21 cellular contexts compared by ENCODE assay signal in the genomic region with DNA sequence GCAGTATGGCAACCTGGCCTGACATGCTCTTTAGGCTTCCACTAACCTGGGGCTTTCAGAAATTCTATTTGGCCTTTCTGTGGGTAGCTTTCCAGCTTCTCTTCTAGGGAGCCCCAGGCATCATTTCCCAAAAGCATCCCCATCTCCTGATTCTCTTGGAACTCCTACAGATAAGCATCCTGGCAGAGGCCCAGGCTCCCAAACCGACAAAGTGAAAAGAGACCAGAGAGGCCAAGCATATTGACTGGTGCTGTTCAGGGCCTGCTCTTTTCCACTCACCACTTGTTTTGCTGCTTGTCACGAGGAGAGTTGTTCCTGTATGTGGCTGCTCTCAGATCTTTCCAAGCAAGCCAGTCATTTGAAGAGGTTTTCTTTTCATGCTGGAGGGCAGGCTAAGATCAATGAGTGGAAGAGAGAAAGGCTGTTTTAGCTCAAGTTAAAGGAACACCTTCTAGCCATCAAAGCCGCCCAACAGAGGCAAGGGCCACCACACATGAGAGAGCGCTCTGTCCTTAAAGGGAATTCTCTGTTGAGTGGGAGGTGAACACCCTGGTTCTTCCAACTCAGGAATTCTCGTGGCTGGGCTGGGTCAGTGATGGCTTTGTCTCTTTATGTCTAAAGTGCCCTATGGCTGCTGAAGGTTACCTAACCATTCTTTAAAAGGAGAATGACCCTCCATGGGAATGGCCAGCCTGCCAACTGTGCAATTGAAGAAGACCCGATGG. TPM values are rescaled to one million over a fixed set of nuclear protein-coding genes. Genes with fewer than 3 reads are reported as not detected.
"Had no signal": no experiment of that assay in that cellular context is flagged by ENCODE, and none has a peak within 500 bp of the region (broad histone marks: within the 10 kb centered on the region; RNA-seq: fewer than 3 reads in every experiment).

No MANE protein-coding gene starts in this region.

- H3K27ac Mint-ChIP-seq: activated naive CD4-positive, alpha-beta T cell treated with anti-CD3 and anti-CD28 coated beads, Interleukin-2, amount 50 U/mL, for 24 hours; activated T-cell treated with anti-CD3 and anti-CD28 coated beads, Interleukin-2, amount 50 U/mL, for 24 hours had no signal

- H3K4me3 ChIP-seq: adrenal gland, body of pancreas, skin epidermis had no signal

- ATAC-seq: body of pancreas; foreskin keratinocyte; naive thymus-derived CD8-positive, alpha-beta T cell; stimulated activated naive CD8-positive, alpha-beta T cell treated with anti-CD3 and anti-CD28 coated beads, Interleukin-15, Interleukin-2, amounts not matched to agents 100 U/mL and 50 U/mL, for 24 hours had no signal

- H3K36me3 Mint-ChIP-seq: activated naive CD4-positive, alpha-beta T cell treated with anti-CD3 and anti-CD28 coated beads, Interleukin-2, amount 50 U/mL, for 24 hours; memory B cell; naive thymus-derived CD8-positive, alpha-beta T cell had no signal

- H3K4me1 ChIP-seq: foreskin keratinocyte had no signal

- DNase-seq: activated CD4-positive, alpha-beta memory T cell treated with anti-CD3 and anti-CD28 coated beads, Interleukin-2, amount 10 ng/mL, durations not matched to agents 7 days and 5 days; activated CD4-positive, alpha-beta T cell treated with anti-CD3 and anti-CD28 coated beads for 4 hours; activated effector memory CD4-positive, alpha-beta T cell treated with Interleukin-2 at 50 U/mL for 16 hours; activated T-cell treated with anti-CD3 and anti-CD28 coated beads, Interleukin-2, amount 50 U/mL, for 24 hours; adrenal gland; body of pancreas; central memory CD4-positive, alpha-beta T cell; cortex of kidney; effector CD4-positive, alpha-beta T cell; foreskin keratinocyte; naive thymus-derived CD8-positive, alpha-beta T cell; retina; stimulated activated CD4-positive, alpha-beta T cell treated with anti-CD3 and anti-CD28 coated beads, Interleukin-4, amount 100 ng/mL, for 4 hours; stimulated activated CD8-positive, alpha-beta memory T cell treated with anti-CD3 and anti-CD28 coated beads, Interleukin-4, amount 100 ng/mL, for 48 hours; stimulated activated naive CD8-positive, alpha-beta T cell treated with anti-CD3 and anti-CD28 coated beads, Interleukin-15, Interleukin-2, amounts not matched to agents 100 U/mL and 50 U/mL, for 24 hours; T-helper 2 cell had no signal

- H3K9me3 ChIP-seq: adrenal gland, body of pancreas, neutrophil had no signal

- H3K4me1 Mint-ChIP-seq: activated naive CD4-positive, alpha-beta T cell treated with anti-CD3 and anti-CD28 coated beads, Interleukin-2, amount 50 U/mL, for 24 hours had no signal

- H3K27ac ChIP-seq: foreskin keratinocyte, neutrophil, skin epidermis had no signal

- H3K4me3 Mint-ChIP-seq: activated CD4-positive, alpha-beta memory T cell treated with anti-CD3 and anti-CD28 coated beads, Interleukin-2, amount 10 ng/mL, durations not matched to agents 7 days and 5 days; activated naive CD4-positive, alpha-beta T cell treated with anti-CD3 and anti-CD28 coated beads, Interleukin-2, amount 50 U/mL, for 24 hours; activated T-cell treated with anti-CD3 and anti-CD28 coated beads, Interleukin-2, amount 50 U/mL, for 24 hours; memory B cell; naive thymus-derived CD8-positive, alpha-beta T cell had no signal

- H3K27me3 ChIP-seq: adrenal gland, body of pancreas, foreskin keratinocyte, neutrophil had no signal

- H3K9me3 Mint-ChIP-seq: activated CD4-positive, alpha-beta memory T cell treated with anti-CD3 and anti-CD28 coated beads, Interleukin-2, amount 10 ng/mL, durations not matched to agents 7 days and 5 days; activated naive CD4-positive, alpha-beta T cell treated with anti-CD3 and anti-CD28 coated beads, Interleukin-2, amount 50 U/mL, for 24 hours; activated T-cell treated with anti-CD3 and anti-CD28 coated beads, Interleukin-2, amount 50 U/mL, for 24 hours; memory B cell; naive thymus-derived CD8-positive, alpha-beta T cell had no signal

- H3K36me3 ChIP-seq: adrenal gland, neutrophil had no signal

RNA-seq across cellular contexts. Expression of a gene that starts 31.1 kb away (rescaled TPM):
- total RNA-seq: activated CD4-positive, alpha-beta memory T cell treated with anti-CD3 and anti-CD28 coated beads, Interleukin-2, amount 10 ng/mL, durations not matched to agents 7 days and 5 days; naive thymus-derived CD8-positive, alpha-beta T cell; temporal lobe had no signal
